8 cellular contexts compared by ENCODE assay signal in the genomic region with DNA sequence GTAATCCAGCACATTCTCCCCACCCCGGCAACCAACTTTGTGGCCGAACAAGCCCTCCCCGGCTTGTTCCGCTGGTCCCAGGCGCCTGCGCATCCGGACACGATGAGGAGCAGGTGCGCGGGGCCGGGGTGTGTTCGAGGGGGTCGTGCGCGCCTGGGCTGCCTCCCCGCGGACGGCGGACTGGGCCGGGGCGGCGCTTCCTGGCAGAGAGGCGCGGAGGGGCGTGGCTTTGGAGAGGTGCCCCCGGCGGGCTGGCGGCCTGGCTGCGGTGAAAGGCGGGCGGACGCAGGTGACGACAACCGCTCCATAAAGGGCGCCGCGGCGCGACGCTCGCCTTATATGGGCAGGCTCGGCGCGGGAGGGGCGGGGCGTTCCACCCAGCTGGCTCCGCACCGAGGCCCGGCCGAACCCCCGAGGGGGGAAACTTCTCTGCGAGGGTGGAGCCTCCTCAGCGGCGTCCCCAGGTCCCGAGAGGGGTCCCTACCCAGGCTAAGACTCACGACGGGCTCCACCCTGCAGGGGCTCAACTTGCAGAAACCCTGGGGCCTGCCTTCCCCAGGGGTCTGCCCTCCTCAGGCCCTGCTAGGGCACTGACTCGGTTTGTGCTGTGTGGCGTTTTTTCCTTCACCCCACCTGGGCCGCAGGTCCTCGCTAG. TPM values are rescaled to one million over a fixed set of nuclear protein-coding genes. Genes with fewer than 3 reads are reported as not detected.
DNase-seq lines count a peak whose midpoint lies in the region; ATAC-seq and TF ChIP-seq lines count a peak whose summit lies in the region.

No MANE protein-coding gene starts in this region.

- H3K4me1 ChIP-seq in DND-41 (ENCODE audit: insufficient read depth, low read length) (peaks cover 23% of the 10 kb centered on the region), HAP-1 (peaks cover 17% of the 10 kb centered on the region), right atrium auricular region (peaks cover 0 to 69% of the 10 kb centered on the region in 2 donors), psoas muscle (peaks cover 48% of the 10 kb centered on the region), urinary bladder (ENCODE audit: insufficient read depth) (no peaks in the 10 kb centered on the region)

- H3K27ac Mint-ChIP-seq in T-helper 17 cell: peak overlapping the region; percentile 97

- intact Hi-C loops in psoas muscle (cut with DNase I): loop anchor here in 1 of 2 donors (5.0 kb wide), 2 partner anchors 38 to 68 kb away; a partner anchor contains a TSS

- 2 to 5% (median 2%) methylated on average over 46 to 61 of the region's 61 CpGs for WGBS in psoas muscle, 3 donors
- WGBS in urinary bladder: 2% methylated on average over 61 of the region's 61 CpGs

- peak; percentile 28 for TF ChIP-seq CTCF in DND-41 (IDR thresholded peaks at IDR 0.05; ENCODE audit: borderline replicate concordance, extremely low read depth, low read length, poor library complexity, severe bottlenecking)
- peak in 1 of 2 donors; percentile 28 for TF ChIP-seq CTCF in right atrium auricular region (IDR thresholded peaks at IDR 0.05)
- TF ChIP-seq CTCF in psoas muscle (IDR thresholded peaks at IDR 0.05): no peak

- H3K36me3 ChIP-seq in DND-41 (ENCODE audit: insufficient read depth, low read length) (no peaks in the 10 kb centered on the region), HAP-1 (replicated peaks) (no peaks in the 10 kb centered on the region), right atrium auricular region (no peaks in the 10 kb centered on the region), psoas muscle (ENCODE audit: insufficient read depth in 1 of 2, low read depth in 1 of 2) (no peaks in the 10 kb centered on the region), urinary bladder (ENCODE audit: insufficient read depth) (no peaks in the 10 kb centered on the region)

- in situ Hi-C loops in HAP-1 (cut with MboI; ENCODE audit: low sequenced_read_pairs): no loop called here

- H3K36me3 Mint-ChIP-seq in T-helper 17 cell (ENCODE audit: low read depth): no peaks in the 10 kb centered on the region

- H2AFZ ChIP-seq in DND-41 (ENCODE audit: low read depth, low read length): peak overlapping the region; percentile 82

- H3K27ac ChIP-seq in DND-41 (ENCODE audit: low read length): peak overlapping the region; percentile 84
- H3K27ac ChIP-seq in angular gyrus (ENCODE audit: low read depth, low read length): peak overlapping the region; percentile 92
- H3K27ac ChIP-seq in right atrium auricular region: peak overlapping the region; percentile 89 to 95
- H3K27ac ChIP-seq in psoas muscle: peak overlapping the region; percentile 96
- peak overlapping the region; percentile 85 for H3K27ac ChIP-seq in urinary bladder (ENCODE audit: low read depth)

- no peaks in the 10 kb centered on the region for H3K27me3 Mint-ChIP-seq in T-helper 17 cell

- DNase-seq in DND-41 (peak; percentile 97), HAP-1 (ENCODE audit: low spot score in 2 of 2) (peak; percentile 91 to 98), NCI-H1417 (lab: John Stamatoyannopoulos, UW) (peak; percentile 86 to 93 (median 92)), T-helper 17 cell (peak; percentile 90 to 97 (median 93)), right atrium auricular region (ENCODE audit: low spot score) (peak; percentile 92), psoas muscle (peak; percentile 90 to 95)

- H4K20me1 ChIP-seq in DND-41 (ENCODE audit: insufficient read depth, low read length): no peaks in the 10 kb centered on the region

- H3K27me3 ChIP-seq in DND-41 (ENCODE audit: insufficient read depth, low read length, poor library complexity): no peaks in the 10 kb centered on the region
- H3K27me3 ChIP-seq in HAP-1 (ENCODE audit: low read depth): no peaks in the 10 kb centered on the region
- no peaks in the 10 kb centered on the region for H3K27me3 ChIP-seq in right atrium auricular region
- H3K27me3 ChIP-seq in psoas muscle (ENCODE audit: insufficient read depth in 3 of 3, low read length in 2 of 3): no peaks in the 10 kb centered on the region

- no peaks in the 10 kb centered on the region for H3K9me3 ChIP-seq in DND-41 (ENCODE audit: insufficient read depth, low read length, severe bottlenecking)
- no peaks in the 10 kb centered on the region for H3K9me3 ChIP-seq in HAP-1
- H3K9me3 ChIP-seq in T-helper 17 cell (ENCODE audit: control insufficient read depth, low read length, poor library complexity, severe bottlenecking): no peaks in the 10 kb centered on the region
- H3K9me3 ChIP-seq in right atrium auricular region: no peaks in the 10 kb centered on the region
- no peaks in the 10 kb centered on the region for H3K9me3 ChIP-seq in psoas muscle

- peak overlapping the region; percentile 68 for H3K9ac ChIP-seq in DND-41 (ENCODE audit: low read depth, low read length)

- ATAC-seq in DND-41 (ENCODE audit: insufficient read depth, low read depth) (peak; percentile 91), T-helper 17 cell (peak; percentile 79), psoas muscle (peak; percentile 88 to 91 (median 90))

- peak overlapping the region; percentile 18 to 63; a peak in 3 of 4 replicates for H3K4me3 ChIP-seq in DND-41 (ENCODE audit: low read depth in 1 of 2, low read length in 2 of 2)
- peak overlapping the region; percentile 35 for H3K4me3 ChIP-seq in HAP-1
- H3K4me3 ChIP-seq in right atrium auricular region: peak overlapping the region; percentile 29 to 56
- peak overlapping the region; percentile 69 for H3K4me3 ChIP-seq in psoas muscle
- H3K4me3 ChIP-seq in urinary bladder (ENCODE audit: low read depth, low read length): peak overlapping the region; percentile 45

- H3K79me2 ChIP-seq in DND-41 (ENCODE audit: insufficient read depth, low read length): no peaks in the 10 kb centered on the region

- H3K4me1 Mint-ChIP-seq in T-helper 17 cell: peaks cover 24% of the 10 kb centered on the region

- H3K4me3 Mint-ChIP-seq in T-helper 17 cell: peak overlapping the region; percentile 77

- H3K4me2 ChIP-seq in DND-41 (ENCODE audit: insufficient read depth, low read length): peak overlapping the region; percentile 90

RNA-seq across cellular contexts. Expression of a gene that starts 26.4 kb away (rescaled TPM):
- total RNA-seq in T-helper 17 cell (10 to 100 TPM; 27.0 to 32.3 TPM), right atrium auricular region (10 to 100 TPM; 70.6 to 82.1 TPM), psoas muscle (100 to 1,000 TPM in 3 of 4 donors, 10 to 100 TPM in 1; 83.9 to 146 (median 112) TPM), urinary bladder (10.9 TPM)
- polyA plus RNA-seq in psoas muscle (100 to 1,000 TPM; 109 to 155 (median 115) TPM), urinary bladder (98.5 TPM)

RNA-seq across cellular contexts. Expression of a gene that starts 51.8 kb away (rescaled TPM):
- total RNA-seq in T-helper 17 cell (1 to 10 TPM; 1.0 to 1.3 TPM), right atrium auricular region (1 to 10 TPM; 3.7 to 5.7 TPM), psoas muscle (10 to 100 TPM in 1 of 4 donors, 1 to 10 TPM in 3; 6.4 to 10.2 (median 7.9) TPM), urinary bladder (9.9 TPM)
- polyA plus RNA-seq in psoas muscle (1 to 10 TPM; 3.3 to 9.0 (median 5.0) TPM), urinary bladder (10.9 TPM)

Comparison
In these comparisons a context has a peak if more than half of its experiments do, and no peak if none do; other contexts are left out.
1. Peak in every context shown above with its lines: DNase-seq, ATAC-seq, H3K4me3 ChIP-seq and H3K27ac ChIP-seq.